14 cellular contexts compared by ENCODE assay signal in genomic region chr17:20154601-20155000, GRCh38.
"Had no signal": no experiment of that assay in that cellular context is flagged by ENCODE, and none has a peak within 500 bp of the region (broad histone marks: within the 10 kb centered on the region; RNA-seq: fewer than 3 reads in every experiment).

No MANE protein-coding gene starts in this region.

- H3K9me3 Mint-ChIP-seq: activated CD4-positive, alpha-beta T cell treated with anti-CD3 and anti-CD28 coated beads, Interleukin-2, amount 10 ng/mL, durations not matched to agents 7 days and 5 days; dendritic cell treated with granulocyte-macrophage colony-stimulating factor and Interleukin-4, amounts not matched to agents 40 ng/mL and 50 ng/mL, for 4 days; endodermal cell; WTC11 had no signal

- H3K27ac ChIP-seq: brain microvascular endothelial cell, thoracic aorta had no signal

- H3K36me3 Mint-ChIP-seq: activated naive CD8-positive, alpha-beta T cell had no signal

- DNase-seq: activated CD4-positive, alpha-beta T cell treated with anti-CD3 and anti-CD28 coated beads, Interleukin-2, amount 10 ng/mL, durations not matched to agents 7 days and 5 days; brain microvascular endothelial cell; cerebellar nuclear complex; endodermal cell; hypothalamus; kidney glomerular epithelial cell; sigmoid colon; stimulated activated CD4-positive, alpha-beta T cell treated with anti-CD3 and anti-CD28 coated beads, Interleukin-4, amount 100 ng/mL, for 24 hours; stomach; T-helper 17 cell had no signal

- H3K27me3 ChIP-seq: brain microvascular endothelial cell, sigmoid colon had no signal

- H3K4me3 Mint-ChIP-seq: activated CD4-positive, alpha-beta T cell treated with anti-CD3 and anti-CD28 coated beads, Interleukin-2, amount 10 ng/mL, durations not matched to agents 7 days and 5 days; activated naive CD8-positive, alpha-beta T cell; dendritic cell treated with granulocyte-macrophage colony-stimulating factor and Interleukin-4, amounts not matched to agents 40 ng/mL and 50 ng/mL, for 4 days; endodermal cell; T-helper 17 cell; WTC11 had no signal

- ATAC-seq: WTC11 had no signal

- H3K27ac Mint-ChIP-seq: activated naive CD8-positive, alpha-beta T cell; dendritic cell treated with granulocyte-macrophage colony-stimulating factor and Interleukin-4, amounts not matched to agents 40 ng/mL and 50 ng/mL, for 4 days; endodermal cell; T-helper 17 cell; WTC11 had no signal

- H3K9me3 ChIP-seq: sigmoid colon, stomach, thoracic aorta had no signal

- H3K36me3 ChIP-seq: brain microvascular endothelial cell, sigmoid colon, stomach, thoracic aorta had no signal
